Comparison of ENCODE assay signal across 7 cellular contexts in genomic region chr3:194315088-194315964, GRCh38. TPM values are rescaled to one million over a fixed set of nuclear protein-coding genes. Genes with fewer than 3 reads are reported as not detected.
A peak's percentile ranks its signal among the peaks of the same experiment; 100 is the strongest.
DNase-seq lines count a peak whose midpoint lies in the region; ATAC-seq, FAIRE-seq and TF ChIP-seq lines count a peak whose summit lies in the region.

No MANE protein-coding gene starts in this region.

- H3K27me3 Mint-ChIP-seq in T-helper 2 cell treated with Interferon-gamma antibody and Interleukin-4, amounts not matched to agents 5 μg/mL and 100 μg/mL, for 36 hours (ENCODE audit: low read depth), result peaks cover 43% of the 10 kb centered on the region
- H3K27me3 Mint-ChIP-seq in astrocyte (ENCODE audit: low read depth, unreplicated experiment), result peaks cover 82% of the 10 kb centered on the region

- H3K36me3 Mint-ChIP-seq in T-helper 2 cell treated with Interferon-gamma antibody and Interleukin-4, amounts not matched to agents 5 μg/mL and 100 μg/mL, for 36 hours (ENCODE audit: low read depth), result peaks cover 3% of the 10 kb centered on the region
- H3K36me3 Mint-ChIP-seq in astrocyte (ENCODE audit: low read depth, unreplicated experiment), result peaks cover 4% of the 10 kb centered on the region

- TF ChIP-seq POLR2A in GM15510 (IDR thresholded peaks at IDR 0.05; ENCODE audit: borderline replicate concordance, extremely low read depth, insufficient read length), result peak; percentile 16

- peak; percentile 81 for ATAC-seq in HG02852 (IDR thresholded peaks at IDR 0.05; ENCODE audit: unreplicated experiment)

- H3K36me3 ChIP-seq in astrocyte (ENCODE audit: insufficient read depth, low read length), result no peaks in the 10 kb centered on the region
- H3K36me3 ChIP-seq in hepatocyte (replicated peaks; ENCODE audit: insufficient read depth, low read depth), result no peaks in the 10 kb centered on the region

- peaks cover 52% of the 10 kb centered on the region for H3K27me3 ChIP-seq in astrocyte (ENCODE audit: insufficient read depth, low read length)
- no peaks in the 10 kb centered on the region for H3K27me3 ChIP-seq in hepatocyte

- WGBS in hepatocyte (ENCODE audit: low lambda C conversion rate, missing lambda C conversion rate), result 7% methylated on average over 47 of the region's 54 CpGs

- peak overlapping the region; percentile 77 for H3K9ac ChIP-seq in astrocyte (ENCODE audit: low read length)

- H3K27ac ChIP-seq in astrocyte (ENCODE audit: low read depth, low read length) (peak overlapping the region; percentile 14), hepatocyte (peak overlapping the region; percentile 84)

- FAIRE-seq in astrocyte (lab: Jason Lieb, UNC), result no peak

- H2AFZ ChIP-seq in astrocyte (ENCODE audit: low read depth, low read length) (peak overlapping the region; percentile 72), hepatocyte (peak overlapping the region; percentile 51)

- peak overlapping the region; percentile 75 for H3K4me3 Mint-ChIP-seq in T-helper 2 cell treated with Interferon-gamma antibody and Interleukin-4, amounts not matched to agents 5 μg/mL and 100 μg/mL, for 36 hours
- H3K4me3 Mint-ChIP-seq in astrocyte (ENCODE audit: unreplicated experiment), result peak overlapping the region; percentile 66

- peaks cover 14% of the 10 kb centered on the region for H3K4me1 ChIP-seq in astrocyte (ENCODE audit: insufficient read depth, low read length)
- H3K4me1 ChIP-seq in hepatocyte (ENCODE audit: insufficient read depth), result peaks cover 36% of the 10 kb centered on the region

- peak overlapping the region; percentile 67 for H3K27ac Mint-ChIP-seq in T-helper 2 cell treated with Interferon-gamma antibody and Interleukin-4, amounts not matched to agents 5 μg/mL and 100 μg/mL, for 36 hours
- no peak overlapping the region for H3K27ac Mint-ChIP-seq in astrocyte (ENCODE audit: unreplicated experiment)

- H4K20me1 ChIP-seq in astrocyte (ENCODE audit: insufficient read depth, low read length), result no peaks in the 10 kb centered on the region
- no peaks in the 10 kb centered on the region for H4K20me1 ChIP-seq in hepatocyte (ENCODE audit: insufficient read depth, poor library complexity, severe bottlenecking)

- H3K4me2 ChIP-seq in astrocyte (ENCODE audit: low read length) (peak overlapping the region; percentile 89), hepatocyte (peak overlapping the region; percentile 77)

- peaks cover 38% of the 10 kb centered on the region for H3K4me1 Mint-ChIP-seq in T-helper 2 cell treated with Interferon-gamma antibody and Interleukin-4, amounts not matched to agents 5 μg/mL and 100 μg/mL, for 36 hours (ENCODE audit: low read depth)
- H3K4me1 Mint-ChIP-seq in astrocyte (ENCODE audit: low read depth, unreplicated experiment), result peaks cover 11% of the 10 kb centered on the region

- H3K79me2 ChIP-seq in astrocyte (ENCODE audit: insufficient read depth, low read length) (no peaks in the 10 kb centered on the region), hepatocyte (no peaks in the 10 kb centered on the region)

- no peaks in the 10 kb centered on the region for H3K9me2 ChIP-seq in hepatocyte (replicated peaks; ENCODE audit: insufficient read depth)

- peaks cover 14% of the 10 kb centered on the region for H3K9me3 Mint-ChIP-seq in T-helper 2 cell treated with Interferon-gamma antibody and Interleukin-4, amounts not matched to agents 5 μg/mL and 100 μg/mL, for 36 hours
- H3K9me3 Mint-ChIP-seq in astrocyte (ENCODE audit: unreplicated experiment), result peaks cover 19% of the 10 kb centered on the region

- peaks cover 8% of the 10 kb centered on the region for H3K9me3 ChIP-seq in astrocyte (ENCODE audit: insufficient read depth, low read depth, low read length)
- H3K9me3 ChIP-seq in hepatocyte (ENCODE audit: low read depth), result no peaks in the 10 kb centered on the region

- TF ChIP-seq CTCF in astrocyte (IDR thresholded peaks at IDR 0.05; ENCODE audit: insufficient read depth, low read depth, low read length), result peak; percentile 54
- peak; percentile 95 for TF ChIP-seq CTCF in hepatocyte (IDR thresholded peaks at IDR 0.05; ENCODE audit: poor library complexity)
- TF ChIP-seq CTCF in retinal pigment epithelial cell (conservative IDR thresholded peaks at IDR 0.05; ENCODE audit: low read depth, low read length), result peak; percentile 76

- peak; percentile 84 for DNase-seq in NCI-H1436 (lab: John Stamatoyannopoulos, UW)
- DNase-seq in T-helper 2 cell treated with Interferon-gamma antibody and Interleukin-4, amounts not matched to agents 5 μg/mL and 100 μg/mL, for 36 hours (ENCODE audit: low spot score), result peak; percentile 78
- DNase-seq in astrocyte (ENCODE audit: low read depth), result peak; percentile 80
- peak; percentile 94 for DNase-seq in hepatocyte (ENCODE audit: low spot score)
- peak; percentile 81 for DNase-seq in retinal pigment epithelial cell (ENCODE audit: low read depth)

- H3K4me3 ChIP-seq in astrocyte (ENCODE audit: insufficient read depth, low read depth, low read length) (peak overlapping the region; percentile 50), hepatocyte (peak overlapping the region; percentile 8), retinal pigment epithelial cell (ENCODE audit: low read length) (peak overlapping the region; percentile 43)

RNA-seq across cellular contexts. Expression of gene CPN2, which starts 35.8 kb away (rescaled TPM):
- total RNA-seq in astrocyte, result not detected in 2 replicates
- total RNA-seq in hepatocyte, result 3.3 and 3.5 TPM in 2 replicates
- polyA plus RNA-seq in hepatocyte, result 2.2 and 4.6 TPM in 2 replicates

RNA-seq across cellular contexts. Expression of gene LRRC15, which starts 54.2 kb away (rescaled TPM):
- 1.3 and 1.4 TPM in 2 replicates for total RNA-seq in astrocyte
- total RNA-seq in hepatocyte, result not detected in 2 replicates
- not detected in 2 replicates for polyA plus RNA-seq in hepatocyte

Comparison
In these comparisons a context has a peak if more than half of its experiments do, and no peak if none do; other contexts are left out.
1. Peak in every context shown above with its lines: DNase-seq, ATAC-seq, H3K4me3 ChIP-seq and H3K27ac ChIP-seq.